In the genomic region with DNA sequence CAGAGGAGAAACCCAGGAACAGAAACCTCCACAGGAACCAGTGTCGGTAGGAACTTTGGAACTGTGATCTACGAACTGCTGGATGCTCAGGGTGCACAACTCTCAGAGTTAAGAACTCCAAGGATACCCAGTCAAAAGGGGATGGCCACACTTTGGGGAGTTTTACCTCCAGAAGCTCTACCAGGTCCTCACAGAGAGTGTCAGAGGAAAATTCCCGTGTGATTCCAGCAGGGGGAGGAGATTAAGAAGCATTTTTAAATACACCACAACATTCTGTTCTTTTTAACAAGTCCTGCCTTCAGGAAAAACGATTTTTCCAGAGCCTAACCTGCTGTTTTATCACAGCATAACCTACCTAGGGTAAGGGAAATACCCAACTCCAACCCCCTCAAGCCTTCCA, we compare ENCODE assay signal across 12 cellular contexts.
DNase-seq lines count a peak whose midpoint lies in the region; FAIRE-seq and TF ChIP-seq lines count a peak whose summit lies in the region.
"Had no signal": no experiment of that assay in that cellular context is flagged by ENCODE, and none has a peak within 500 bp of the region (broad histone marks: within the 10 kb centered on the region; RNA-seq: fewer than 3 reads in every experiment).

No MANE protein-coding gene starts in this region.

- H3K79me1 ChIP-seq in neuronal stem cell (ENCODE audit: low read depth, low read length): no peaks in the 10 kb centered on the region

- H4K91ac ChIP-seq in neuronal stem cell (ENCODE audit: low read depth, low read length, poor library complexity): no peak overlapping the region

- no peaks in the 10 kb centered on the region for H4K20me1 ChIP-seq in endothelial cell of umbilical vein (replicated peaks; ENCODE audit: control insufficient read depth, extremely low read depth, insufficient read depth, low read length)

- H3K36me3 ChIP-seq in endothelial cell of umbilical vein (ENCODE audit: control insufficient read depth in 2 of 2, extremely low read depth in 1 of 2, insufficient read depth in 2 of 2, low read length in 2 of 2) (no peaks in the 10 kb centered on the region), neuronal stem cell (replicated peaks in 1 of 2; ENCODE audit: control insufficient read depth in 2 of 2, insufficient read depth in 2 of 2, low read length in 2 of 2) (no peaks in the 10 kb centered on the region)
- H3K36me3 ChIP-seq: left lung had no signal

- H2AFZ ChIP-seq in endothelial cell of umbilical vein (ENCODE audit: low read depth, low read length) (no peak overlapping the region), neuronal stem cell (ENCODE audit: low read length) (peak overlapping the region; percentile 41)

- H2AK5ac ChIP-seq in neuronal stem cell (ENCODE audit: low read depth, low read length): no peak overlapping the region

- FAIRE-seq in endothelial cell of umbilical vein (lab: Jason Lieb, UNC): no peak
- FAIRE-seq: endometrium had no signal

- no TSS peak for BruUV-seq in endothelial cell of umbilical vein (replicated peaks; lab: Mats Ljungman, UMichigan)

- no peak overlapping the region for H2BK5ac ChIP-seq in neuronal stem cell (ENCODE audit: low read length)

- no peak overlapping the region for H3K9ac ChIP-seq in endothelial cell of umbilical vein (replicated peaks; ENCODE audit: extremely low read depth, insufficient read depth, low read length)
- no peak overlapping the region for H3K9ac ChIP-seq in neuronal stem cell (ENCODE audit: low read depth, low read length, poor library complexity)

- H3K23ac ChIP-seq in neuronal stem cell (ENCODE audit: low read depth, low read length, poor library complexity): no peak overlapping the region

- H3K27ac ChIP-seq in endothelial cell of umbilical vein (ENCODE audit: insufficient read depth, low read depth, low read length) (no peak overlapping the region), neuronal stem cell (replicated peaks; ENCODE audit: low read length) (no peak overlapping the region), caudate nucleus (ENCODE audit: low read depth, low read length) (no peak overlapping the region)
- H3K27ac ChIP-seq: left lung had no signal

- H3K27me3 ChIP-seq in endothelial cell of umbilical vein (ENCODE audit: control insufficient read depth in 2 of 2, insufficient read depth in 2 of 2, low read length in 2 of 2) (no peaks in the 10 kb centered on the region), neuronal stem cell (ENCODE audit: control insufficient read depth in 3 of 3, insufficient read depth in 3 of 3, low read depth in 1 of 3, low read length in 3 of 3) (no peaks in the 10 kb centered on the region)
- H3K27me3 ChIP-seq: left lung had no signal

- no peak overlapping the region for H3K14ac ChIP-seq in neuronal stem cell (ENCODE audit: low read length)

- no peak overlapping the region for H2BK120ac ChIP-seq in neuronal stem cell (ENCODE audit: low read depth, low read length)

- H3K9me3 ChIP-seq in endothelial cell of umbilical vein (replicated peaks; ENCODE audit: control insufficient read depth, insufficient read depth, low read length) (no peaks in the 10 kb centered on the region), neuronal stem cell (replicated peaks in 1 of 2; ENCODE audit: control insufficient read depth in 2 of 2, insufficient read depth in 1 of 2, low read depth in 1 of 2, low read length in 2 of 2) (peaks cover 0 to 6% of the 10 kb centered on the region in 2 donors)
- H3K9me3 ChIP-seq: left lung had no signal

- intact Hi-C loops in endothelial cell of umbilical vein (cut with micrococcal nuclease): no loop called here

- DNase-seq in EL (peak; percentile 30), NCI-H69 (lab: John Stamatoyannopoulos, UW) (peak; percentile 33), endothelial cell of umbilical vein (ENCODE audit: low read depth, low spot score) (peak; percentile 2), neuronal stem cell (ENCODE audit: low spot score) (no peak), caudate nucleus (lab: John Stamatoyannopoulos, UW) (no peak), GM10248 (ENCODE audit: extremely low spot score) (no peak)
- DNase-seq in stimulated activated CD4-positive, alpha-beta T cell treated with anti-CD3 and anti-CD28 coated beads, Interleukin-15, amount 100 ng/mL, for 24 hours: no peak
- DNase-seq: activated naive CD4-positive, alpha-beta T cell treated with anti-CD3 and anti-CD28 coated beads, Interleukin-2, amount 50 U/mL, for 16 hours; left lung; NCI-H187 treated with DMSO at 0.1 percent for 48 hours; SHP77 treated with DMSO at 0.1 percent for 48 hours had no signal

- H3K4me1 ChIP-seq in endothelial cell of umbilical vein (ENCODE audit: control insufficient read depth, extremely low read depth, insufficient read depth, low read length): no peaks in the 10 kb centered on the region
- H3K4me1 ChIP-seq in neuronal stem cell (ENCODE audit: control insufficient read depth in 2 of 2, insufficient read depth in 1 of 2, low read depth in 1 of 2, low read length in 2 of 2): peaks cover 0 to 2% of the 10 kb centered on the region in 2 donors
- H3K4me1 ChIP-seq: left lung had no signal

- no peak overlapping the region for H4K8ac ChIP-seq in neuronal stem cell (ENCODE audit: low read depth, low read length)

- POLR2A ChIA-PET in endothelial cell of umbilical vein (lab: Charles Lee) (no interaction called here), GM10248 (lab: Yijun Ruan, JAX) (no interaction called here)

- no peak for TF ChIP-seq CTCF in endothelial cell of umbilical vein (IDR thresholded peaks at IDR 0.05; ENCODE audit: extremely low read depth in 1 of 2, insufficient read depth in 1 of 2, low read depth in 1 of 2, low read length in 2 of 2)
- TF ChIP-seq CTCF in GM10248 (IDR thresholded peaks at IDR 0.05; ENCODE audit: control extremely low read depth, extremely low read depth, low read depth, missing control alignments): no peak

- H2BK15ac ChIP-seq in neuronal stem cell (ENCODE audit: low read length): no peak overlapping the region

- no peaks in the 10 kb centered on the region for H3K9me1 ChIP-seq in endothelial cell of umbilical vein (replicated peaks; ENCODE audit: control insufficient read depth, extremely low read depth, insufficient read depth, low read length)

- dilution Hi-C loops in endothelial cell of umbilical vein (cut with MboI; ENCODE audit: extremely low pct_ligation_motif_present, low sequenced_read_pairs): no loop called here

- H3K79me2 ChIP-seq in endothelial cell of umbilical vein (ENCODE audit: control insufficient read depth, insufficient read depth, low read length): no peaks in the 10 kb centered on the region

- H2BK12ac ChIP-seq in neuronal stem cell (ENCODE audit: low read length): no peak overlapping the region

- no peak for TF ChIP-seq POLR2A in endothelial cell of umbilical vein (IDR thresholded peaks at IDR 0.05; ENCODE audit: low read depth, low read length)

- no CpG with 5 or more reads among the region's 4 CpGs for WGBS in neuronal stem cell (ENCODE audit: extremely low coverage in 2 of 2, insufficient read length in 2 of 2, insufficient replicate concordance in 1 of 2), 2 donors

- H3K4ac ChIP-seq in neuronal stem cell (ENCODE audit: low read length): no peak overlapping the region

- H3K18ac ChIP-seq in neuronal stem cell (ENCODE audit: low read length): no peak overlapping the region

- H3K4me3 ChIP-seq in endothelial cell of umbilical vein (replicated peaks in 1 of 3; ENCODE audit: insufficient read depth in 1 of 3, low read depth in 1 of 3, low read length in 3 of 3) (no peak overlapping the region), neuronal stem cell (ENCODE audit: low read length in 2 of 2) (no peak overlapping the region)
- H3K4me3 ChIP-seq: left lung had no signal

- H3K4me2 ChIP-seq in endothelial cell of umbilical vein (ENCODE audit: insufficient read depth, low read length) (no peak overlapping the region), neuronal stem cell (ENCODE audit: insufficient read depth, low read length, poor library complexity, severe bottlenecking) (no peak overlapping the region)

- CTCF ChIA-PET in endothelial cell of umbilical vein (lab: Charles Lee): interaction anchor here (0.7 kb wide), 1 partner anchor 174 kb away, joined by 3 read pairs; no protein-coding TSS in a partner anchor
- CTCF ChIA-PET in GM10248 (lab: Yijun Ruan, JAX): interaction anchor here (1.3 kb wide), 1 partner anchor 10 kb away, joined by 3 read pairs; no protein-coding TSS in a partner anchor

TF ChIP-seq in endothelial cell of umbilical vein, 7 proteins besides CTCF, POLR2A, EP300 and RAD21:
- no peak for TF ChIP-seq POLR2AphosphoS5 (IDR thresholded peaks at IDR 0.05; ENCODE audit: insufficient read depth, low read depth, low read length)
- TF ChIP-seq, protein P1, sequence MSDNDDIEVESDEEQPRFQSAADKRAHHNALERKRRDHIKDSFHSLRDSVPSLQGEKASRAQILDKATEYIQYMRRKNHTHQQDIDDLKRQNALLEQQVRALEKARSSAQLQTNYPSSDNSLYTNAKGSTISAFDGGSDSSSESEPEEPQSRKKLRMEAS (IDR thresholded peaks at IDR 0.05; ENCODE audit: insufficient read depth, insufficient read length): no peak
- TF ChIP-seq FOS (IDR thresholded peaks at IDR 0.05; ENCODE audit: borderline replicate concordance, insufficient read depth, low read length): no peak
- TF ChIP-seq GATA2 (IDR thresholded peaks at IDR 0.05; ENCODE audit: insufficient read depth, insufficient read length, low read depth, low read length): no peak
- TF ChIP-seq JUN (IDR thresholded peaks at IDR 0.05; ENCODE audit: borderline replicate concordance, insufficient read depth, insufficient read length, low read depth): no peak
- TF ChIP-seq MYC (IDR thresholded peaks at IDR 0.05; ENCODE audit: low read depth, low read length): no peak
- TF ChIP-seq EZH2 (IDR thresholded peaks at IDR 0.05; ENCODE audit: borderline replicate concordance, low read depth, low read length, severe bottlenecking): no peak
TF ChIP-seq in endothelial cell of umbilical vein: peak in this region for 0.

Comparison
In these comparisons a context has a peak if more than half of its experiments do, and no peak if none do; other contexts are left out.
1. DNase-seq: peak in EL (single experiment), NCI-H69 (single experiment) and endothelial cell of umbilical vein (single experiment); none in neuronal stem cell (single experiment), caudate nucleus (0 of 61), GM10248 (single experiment) and stimulated activated CD4-positive, alpha-beta T cell treated with anti-CD3 and anti-CD28 coated beads, Interleukin-15, amount 100 ng/mL, for 24 hours (single experiment).